In the genomic region with DNA sequence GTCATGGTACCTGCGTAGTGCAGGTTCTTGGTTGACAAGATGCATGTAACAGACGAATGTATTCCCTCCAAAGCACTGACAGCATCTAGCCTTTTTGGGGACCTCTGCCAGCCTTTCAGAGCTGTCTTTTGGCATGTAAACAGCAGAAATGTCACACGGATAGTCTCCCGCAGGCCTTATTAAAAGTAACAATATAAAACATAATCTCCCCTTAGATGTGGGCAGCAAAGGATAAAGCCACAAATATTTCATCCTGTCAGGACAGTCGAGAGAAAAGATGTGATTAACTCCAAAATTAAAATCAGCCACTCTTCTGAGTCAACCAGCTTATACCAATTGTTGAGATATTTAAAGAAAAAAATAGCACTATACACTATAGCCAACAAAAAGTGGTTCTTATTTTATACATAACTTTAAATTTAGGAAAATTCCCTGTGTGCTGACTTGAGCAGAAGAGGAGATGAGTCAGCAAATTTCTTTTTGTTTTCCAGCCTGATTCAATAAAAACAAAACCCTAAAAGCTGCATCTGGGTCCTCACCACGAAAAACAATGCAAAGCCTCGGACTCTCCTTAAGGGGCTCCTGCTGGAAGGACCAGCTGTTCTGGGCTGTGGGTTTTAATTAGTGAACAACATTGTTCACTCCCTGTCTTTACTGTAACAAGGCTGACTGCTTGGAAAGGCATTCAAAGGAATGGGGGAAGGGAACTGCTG, we compare ENCODE assay signal across 11 cellular contexts.
DNase-seq lines count a peak whose midpoint lies in the region; ATAC-seq lines count a peak whose summit lies in the region.
"Had no signal": no experiment of that assay in that cellular context is flagged by ENCODE, and none has a peak within 500 bp of the region (broad histone marks: within the 10 kb centered on the region; RNA-seq: fewer than 3 reads in every experiment).

No MANE protein-coding gene starts in this region.

- no peaks in the 10 kb centered on the region for H4K20me1 ChIP-seq in BLaER1 treated with 17β-estradiol and CSF1 and Interleukin-3, amounts not matched to agents 10 nM and 100 nM

- DNase-seq in OCI-M1 (lab: John Stamatoyannopoulos, UW) = peak; percentile 47
- peak; percentile 13 for DNase-seq in middle frontal gyrus (ENCODE audit: extremely low spot score, low spot score)
- DNase-seq in GOT3 (lab: John Stamatoyannopoulos, UW) = no peak
- DNase-seq in activated CD4-positive, alpha-beta T cell treated with anti-CD3 and anti-CD28 coated beads for 1 hour = no peak
- DNase-seq: CD4-positive, alpha-beta T cell; MV-4-11; naive thymus-derived CD4-positive, alpha-beta T cell had no signal

- peak overlapping the region in 6 of 11 experiments; percentile 15 to 73 (median 60); a peak in 10 of 22 replicates for H3K4me2 ChIP-seq in BLaER1 treated with 17β-estradiol and CSF1 and Interleukin-3, amounts not matched to agents 10 nM and 100 nM

- 48 to 53% methylated on average over 7 of the region's 7 CpGs for WGBS in ectodermal cell, 2 experiments

- peaks cover 5 to 19% (median 12%) of the 10 kb centered on the region in 11 experiments; a peak in 12 of 22 replicates for H3K9me3 ChIP-seq in BLaER1 treated with 17β-estradiol and CSF1 and Interleukin-3, amounts not matched to agents 10 nM and 100 nM (replicated peaks in 1 of 11)
- peaks cover 3% of the 10 kb centered on the region for H3K9me3 ChIP-seq in ectodermal cell (ENCODE audit: control insufficient read depth, low read length)

- H3K27me3 ChIP-seq in BLaER1 treated with 17β-estradiol and CSF1 and Interleukin-3, amounts not matched to agents 10 nM and 100 nM = no peaks in the 10 kb centered on the region
- no peaks in the 10 kb centered on the region for H3K27me3 ChIP-seq in ectodermal cell (ENCODE audit: control insufficient read depth, insufficient read depth, low read length, poor library complexity, severe bottlenecking)

- H3K4me3 ChIP-seq in BLaER1 treated with 17β-estradiol and CSF1 and Interleukin-3, amounts not matched to agents 10 nM and 100 nM = no peak overlapping the region
- H3K4me3 ChIP-seq in ectodermal cell (ENCODE audit: insufficient read depth, low read depth, low read length) = no peak overlapping the region

- H3K9ac ChIP-seq in BLaER1 treated with 17β-estradiol and CSF1 and Interleukin-3, amounts not matched to agents 10 nM and 100 nM = no peak overlapping the region

- H3K4me1 ChIP-seq in BLaER1 treated with 17β-estradiol and CSF1 and Interleukin-3, amounts not matched to agents 10 nM and 100 nM = peaks cover 0 to 19% (median 8%) of the 10 kb centered on the region in 10 experiments; a peak in 10 of 20 replicates
- peaks cover 8% of the 10 kb centered on the region for H3K4me1 ChIP-seq in ectodermal cell (ENCODE audit: control insufficient read depth, insufficient read depth, low read length)

- ATAC-seq in GM21515 (IDR thresholded peaks at IDR 0.05; ENCODE audit: unreplicated experiment) = no peak
- no peak for ATAC-seq in HG03095 (IDR thresholded peaks at IDR 0.05; ENCODE audit: unreplicated experiment)
- ATAC-seq: naive thymus-derived CD4-positive, alpha-beta T cell had no signal

- no peaks in the 10 kb centered on the region for H3K36me3 ChIP-seq in BLaER1 treated with 17β-estradiol and CSF1 and Interleukin-3, amounts not matched to agents 10 nM and 100 nM
- no peaks in the 10 kb centered on the region for H3K36me3 ChIP-seq in ectodermal cell (ENCODE audit: control insufficient read depth, insufficient read depth, low read length)

- H3K27ac ChIP-seq in BLaER1 treated with 17β-estradiol and CSF1 and Interleukin-3, amounts not matched to agents 10 nM and 100 nM = peak overlapping the region in 3 of 11 experiments; percentile 4 to 36 (median 32); a peak in 2 of 22 replicates
- peak overlapping the region; percentile 17 for H3K27ac ChIP-seq in ectodermal cell (ENCODE audit: insufficient read depth, low read depth, low read length, poor library complexity, severe bottlenecking)

Comparison
In these comparisons a context has a peak if more than half of its experiments do, and no peak if none do; other contexts are left out.
1. DNase-seq: peak in OCI-M1 (single experiment) and middle frontal gyrus (single experiment); none in GOT3 (single experiment) and activated CD4-positive, alpha-beta T cell treated with anti-CD3 and anti-CD28 coated beads for 1 hour (single experiment).